ENCODE assay signal across 6 cellular contexts in the genomic region with DNA sequence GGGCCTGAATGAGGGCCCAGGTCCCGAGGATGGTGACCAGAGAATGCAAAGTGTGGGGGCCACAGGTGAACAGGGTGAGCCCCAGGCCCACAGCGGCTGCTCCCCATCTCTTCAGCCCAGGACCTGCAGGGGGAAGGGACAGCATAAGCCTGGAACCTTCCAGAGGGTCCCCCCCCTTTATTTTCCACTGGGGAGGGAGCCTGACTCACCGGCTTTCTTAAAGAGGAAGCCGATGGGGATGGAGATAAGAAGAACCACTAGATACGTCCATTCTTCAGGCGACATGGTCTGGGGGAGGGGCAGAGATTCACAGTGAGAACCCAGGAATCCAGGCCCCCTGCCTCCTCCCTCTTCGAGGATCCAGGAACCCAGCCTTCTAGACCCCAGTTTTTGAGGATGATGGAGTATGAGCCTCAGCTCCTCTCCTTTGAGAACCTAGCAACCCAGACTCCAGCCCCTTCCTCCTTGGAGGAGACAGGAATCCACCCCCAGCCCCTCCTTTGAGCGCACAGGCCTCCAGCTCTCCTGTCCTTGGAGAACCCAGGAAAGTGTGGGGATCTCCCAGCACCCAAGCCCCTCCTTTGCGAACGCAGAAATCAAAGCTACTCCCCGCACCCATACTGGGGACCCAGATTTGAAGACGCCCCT. TPM values are rescaled to one million over a fixed set of nuclear protein-coding genes. Genes with fewer than 3 reads are reported as not detected.
DNase-seq lines count a peak whose midpoint lies in the region; ATAC-seq lines count a peak whose summit lies in the region.

No MANE protein-coding gene starts in this region.

- no peaks in the 10 kb centered on the region for H3K9me3 ChIP-seq in iPS DF 6.9 (ENCODE audit: control insufficient read depth, insufficient read depth, low read length)

- no peak overlapping the region for H3K27ac ChIP-seq in iPS DF 6.9 (ENCODE audit: low read length)

- peaks cover 39% of the 10 kb centered on the region for H3K36me3 Mint-ChIP-seq in activated CD4-positive, alpha-beta T cell treated with anti-CD3 and anti-CD28 coated beads, Interleukin-2, amount 10 ng/mL, durations not matched to agents 24 days and 14 days (ENCODE audit: low read depth)
- H3K36me3 Mint-ChIP-seq in stimulated activated naive CD8-positive, alpha-beta T cell treated with anti-CD3 and anti-CD28 coated beads, Interleukin-15, Interleukin-2, amounts not matched to agents 100 ng/mL and 50 ng/mL, for 24 hours (ENCODE audit: low read depth) = peaks cover 31% of the 10 kb centered on the region

- no peaks in the 10 kb centered on the region for H3K27me3 Mint-ChIP-seq in activated CD4-positive, alpha-beta T cell treated with anti-CD3 and anti-CD28 coated beads, Interleukin-2, amount 10 ng/mL, durations not matched to agents 24 days and 14 days
- no peaks in the 10 kb centered on the region for H3K27me3 Mint-ChIP-seq in stimulated activated naive CD8-positive, alpha-beta T cell treated with anti-CD3 and anti-CD28 coated beads, Interleukin-15, Interleukin-2, amounts not matched to agents 100 ng/mL and 50 ng/mL, for 24 hours

- H3K4me1 ChIP-seq in iPS DF 6.9 (ENCODE audit: control insufficient read depth, insufficient read depth, low read length) = no peaks in the 10 kb centered on the region

- intact Hi-C loops in activated CD4-positive, alpha-beta T cell treated with anti-CD3 and anti-CD28 coated beads, Interleukin-2, amount 10 ng/mL, durations not matched to agents 24 days and 14 days (cut with micrococcal nuclease) = loop anchor here (1.0 kb wide), 1 partner anchor 22 kb away; no protein-coding TSS in a partner anchor

- H3K27ac Mint-ChIP-seq in activated CD4-positive, alpha-beta T cell treated with anti-CD3 and anti-CD28 coated beads, Interleukin-2, amount 10 ng/mL, durations not matched to agents 24 days and 14 days = peak overlapping the region; percentile 95
- H3K27ac Mint-ChIP-seq in stimulated activated naive CD8-positive, alpha-beta T cell treated with anti-CD3 and anti-CD28 coated beads, Interleukin-15, Interleukin-2, amounts not matched to agents 100 ng/mL and 50 ng/mL, for 24 hours = peak overlapping the region; percentile 86

- H3K36me3 ChIP-seq in iPS DF 6.9 (ENCODE audit: control insufficient read depth, insufficient read depth, low read length) = peaks cover 10% of the 10 kb centered on the region

- peak overlapping the region; percentile 59; the same call in 1 of the 2 replicates for H3K4me3 ChIP-seq in iPS DF 6.9 (ENCODE audit: low read length)

- H3K4me1 Mint-ChIP-seq in activated CD4-positive, alpha-beta T cell treated with anti-CD3 and anti-CD28 coated beads, Interleukin-2, amount 10 ng/mL, durations not matched to agents 24 days and 14 days = peaks cover 28% of the 10 kb centered on the region
- peaks cover 33% of the 10 kb centered on the region for H3K4me1 Mint-ChIP-seq in stimulated activated naive CD8-positive, alpha-beta T cell treated with anti-CD3 and anti-CD28 coated beads, Interleukin-15, Interleukin-2, amounts not matched to agents 100 ng/mL and 50 ng/mL, for 24 hours (ENCODE audit: low read depth)

- H3K9me3 Mint-ChIP-seq in activated CD4-positive, alpha-beta T cell treated with anti-CD3 and anti-CD28 coated beads, Interleukin-2, amount 10 ng/mL, durations not matched to agents 24 days and 14 days = no peaks in the 10 kb centered on the region
- no peaks in the 10 kb centered on the region for H3K9me3 Mint-ChIP-seq in stimulated activated naive CD8-positive, alpha-beta T cell treated with anti-CD3 and anti-CD28 coated beads, Interleukin-15, Interleukin-2, amounts not matched to agents 100 ng/mL and 50 ng/mL, for 24 hours

- peak overlapping the region; percentile 85 for H3K4me3 Mint-ChIP-seq in activated CD4-positive, alpha-beta T cell treated with anti-CD3 and anti-CD28 coated beads, Interleukin-2, amount 10 ng/mL, durations not matched to agents 24 days and 14 days
- peak overlapping the region; percentile 91 for H3K4me3 Mint-ChIP-seq in stimulated activated naive CD8-positive, alpha-beta T cell treated with anti-CD3 and anti-CD28 coated beads, Interleukin-15, Interleukin-2, amounts not matched to agents 100 ng/mL and 50 ng/mL, for 24 hours

- no peaks in the 10 kb centered on the region for H3K27me3 ChIP-seq in iPS DF 6.9 (ENCODE audit: control insufficient read depth, insufficient read depth, low read length)

- no CpG with 5 or more reads among the region's 12 CpGs for WGBS in iPS DF 6.9 (ENCODE audit: insufficient coverage, insufficient read length)

- no peak for ATAC-seq in HG03196 (IDR thresholded peaks at IDR 0.05; ENCODE audit: unreplicated experiment)

- DNase-seq in HT1080 (ENCODE audit: low read depth) (peak; percentile 63), iPS DF 6.9 (ENCODE audit: low read depth, low spot score) (no peak), GM19238 (ENCODE audit: insufficient read length, low spot score) (no peak)
- DNase-seq in activated CD4-positive, alpha-beta T cell treated with anti-CD3 and anti-CD28 coated beads, Interleukin-2, amount 10 ng/mL, durations not matched to agents 24 days and 14 days = peak; percentile 88

RNA-seq across cellular contexts. Expression of a gene that starts 1.0 kb away (rescaled TPM):
- total RNA-seq in HT1080 (2014; rRNA removed; shearing (Covaris generic)) = 82.4 and 104 TPM in 2 replicates
- 140 and 150 TPM in 2 replicates for polyA plus RNA-seq in HT1080 (2015; cell fraction: cytosol; rRNA removed)
- 167 and 189 TPM in 2 replicates for polyA plus RNA-seq in HT1080 (2015; cell fraction: nucleus; rRNA removed)
- total RNA-seq in activated CD4-positive, alpha-beta T cell treated with anti-CD3 and anti-CD28 coated beads, Interleukin-2, amount 10 ng/mL, durations not matched to agents 24 days and 14 days = 289 and 291 TPM in 2 replicates

RNA-seq across cellular contexts. Expression of a gene that starts 2.8 kb away (rescaled TPM):
- total RNA-seq in HT1080 (2014; rRNA removed; shearing (Covaris generic)) = 67.2 and 72.8 TPM in 2 replicates
- 63.1 and 70.4 TPM in 2 replicates for polyA plus RNA-seq in HT1080 (2015; cell fraction: cytosol; rRNA removed)
- 41.8 and 43.4 TPM in 2 replicates for polyA plus RNA-seq in HT1080 (2015; cell fraction: nucleus; rRNA removed)
- total RNA-seq in activated CD4-positive, alpha-beta T cell treated with anti-CD3 and anti-CD28 coated beads, Interleukin-2, amount 10 ng/mL, durations not matched to agents 24 days and 14 days = 17.9 and 18.4 TPM in 2 replicates

RNA-seq across cellular contexts. Expression of a gene that starts 12.3 kb away (rescaled TPM):
- total RNA-seq in HT1080 (2014; rRNA removed; shearing (Covaris generic)) = 2,721 and 3,393 TPM in 2 replicates
- 3,643 and 4,396 TPM in 2 replicates for polyA plus RNA-seq in HT1080 (2015; cell fraction: cytosol; rRNA removed)
- polyA plus RNA-seq in HT1080 (2015; cell fraction: nucleus; rRNA removed) = 1,533 and 1,657 TPM in 2 replicates
- 1,530 and 1,555 TPM in 2 replicates for total RNA-seq in activated CD4-positive, alpha-beta T cell treated with anti-CD3 and anti-CD28 coated beads, Interleukin-2, amount 10 ng/mL, durations not matched to agents 24 days and 14 days

RNA-seq across cellular contexts. Expression of a gene that starts 15.4 kb away (rescaled TPM):
- total RNA-seq in HT1080 (2014; rRNA removed; shearing (Covaris generic)) = 1.2 TPM in 1 of 2 replicates, not detected in the other
- polyA plus RNA-seq in HT1080 (2015; cell fraction: cytosol; rRNA removed) = 0.03 and 0.72 TPM in 2 replicates
- 0.54 and 0.55 TPM in 2 replicates for polyA plus RNA-seq in HT1080 (2015; cell fraction: nucleus; rRNA removed)
- total RNA-seq in activated CD4-positive, alpha-beta T cell treated with anti-CD3 and anti-CD28 coated beads, Interleukin-2, amount 10 ng/mL, durations not matched to agents 24 days and 14 days = 0.54 and 1.1 TPM in 2 replicates

RNA-seq across cellular contexts. Expression of a gene that starts 28.8 kb away (rescaled TPM):
- 9.0 and 9.4 TPM in 2 replicates for total RNA-seq in HT1080 (2014; rRNA removed; shearing (Covaris generic))
- 5.3 and 8.0 TPM in 2 replicates for polyA plus RNA-seq in HT1080 (2015; cell fraction: cytosol; rRNA removed)
- 3.5 and 5.7 TPM in 2 replicates for polyA plus RNA-seq in HT1080 (2015; cell fraction: nucleus; rRNA removed)
- total RNA-seq in activated CD4-positive, alpha-beta T cell treated with anti-CD3 and anti-CD28 coated beads, Interleukin-2, amount 10 ng/mL, durations not matched to agents 24 days and 14 days = 4.6 and 5.7 TPM in 2 replicates

Comparison
In these comparisons a context has a peak if more than half of its experiments do, and no peak if none do; other contexts are left out.
1. DNase-seq: peak in HT1080 (single experiment) and activated CD4-positive, alpha-beta T cell treated with anti-CD3 and anti-CD28 coated beads, Interleukin-2, amount 10 ng/mL, durations not matched to agents 24 days and 14 days (single experiment); none in iPS DF 6.9 (single experiment) and GM19238 (single experiment).